In genomic region chr1:90821793-90822359, GRCh38 we compare ENCODE assay signal across 31 cellular contexts.
DNase-seq lines count a peak whose midpoint lies in the region; ATAC-seq, FAIRE-seq and TF ChIP-seq lines count a peak whose summit lies in the region.
"Had no signal": no experiment of that assay in that cellular context is flagged by ENCODE, and none has a peak within 500 bp of the region (broad histone marks: within the 10 kb centered on the region; RNA-seq: fewer than 3 reads in every experiment).

No MANE protein-coding gene starts in this region.

- no peaks in the 10 kb centered on the region for H3K27me3 ChIP-seq in HepG2 (ENCODE audit: control insufficient read depth in 1 of 2, insufficient read depth in 2 of 2, low read length in 2 of 2)
- H3K27me3 ChIP-seq in right lobe of liver = no peaks in the 10 kb centered on the region
- no peaks in the 10 kb centered on the region for H3K27me3 ChIP-seq in HAP-1 (ENCODE audit: low read depth)
- H3K27me3 ChIP-seq: BE2C, pancreas had no signal

- TF ChIP-seq EP300 in HepG2 (IDR thresholded peaks at IDR 0.05; ENCODE audit: low read depth in 2 of 2, low read length in 2 of 2) (no peak), HepG2 (CRISPR knock-in tag; IDR thresholded peaks at IDR 0.05; ENCODE audit: borderline replicate concordance) (no peak)

- no peaks in the 10 kb centered on the region for H3K27me3 Mint-ChIP-seq in MCF 10A (ENCODE audit: insufficient read depth, unreplicated experiment)
- H3K27me3 Mint-ChIP-seq in activated CD4-positive, alpha-beta T cell treated with anti-CD3 and anti-CD28 coated beads, Interleukin-2, amount 10 ng/mL, durations not matched to agents 24 days and 14 days = peaks cover 12% of the 10 kb centered on the region

- no peak overlapping the region for H3K27ac Mint-ChIP-seq in MCF 10A (ENCODE audit: low read depth, unreplicated experiment)
- H3K27ac Mint-ChIP-seq in activated CD4-positive, alpha-beta T cell treated with anti-CD3 and anti-CD28 coated beads, Interleukin-2, amount 10 ng/mL, durations not matched to agents 24 days and 14 days = no peak overlapping the region
- no peak overlapping the region for H3K27ac Mint-ChIP-seq in stimulated activated effector memory CD8-positive, alpha-beta T cell treated with anti-CD3 and anti-CD28 coated beads, Interleukin-12 subunit alpha, Interleukin-12 subunit beta, amount 100 ng/mL, for 72 hours
- H3K27ac Mint-ChIP-seq: activated CD4-positive, alpha-beta T cell treated with anti-CD3 and anti-CD28 coated beads for 36 hours; activated naive CD4-positive, alpha-beta T cell treated with anti-CD3 and anti-CD28 coated beads, Interleukin-2, amount 50 U/mL, for 24 hours; activated T-helper 1 cell treated with anti-CD3 and anti-CD28 coated beads, Interleukin-12 subunit alpha, Interleukin-12 subunit beta, Interleukin-2, Interleukin-4 antibody, amounts not matched to agents 30 ng/mL and 10 ng/mL and 1 ng/mL, durations not matched to agents 14 hours and 24 hours and 36 hours; mesothelial cell of epicardium; nephron had no signal

- H3K9me3 Mint-ChIP-seq in MCF 10A (ENCODE audit: unreplicated experiment) = no peaks in the 10 kb centered on the region
- no peaks in the 10 kb centered on the region for H3K9me3 Mint-ChIP-seq in activated CD4-positive, alpha-beta T cell treated with anti-CD3 and anti-CD28 coated beads, Interleukin-2, amount 10 ng/mL, durations not matched to agents 24 days and 14 days
- H3K9me3 Mint-ChIP-seq in stimulated activated effector memory CD8-positive, alpha-beta T cell treated with anti-CD3 and anti-CD28 coated beads, Interleukin-12 subunit alpha, Interleukin-12 subunit beta, amount 100 ng/mL, for 72 hours = no peaks in the 10 kb centered on the region
- H3K9me3 Mint-ChIP-seq: activated naive CD4-positive, alpha-beta T cell treated with anti-CD3 and anti-CD28 coated beads, Interleukin-2, amount 50 U/mL, for 24 hours; activated T-helper 1 cell treated with anti-CD3 and anti-CD28 coated beads, Interleukin-12 subunit alpha, Interleukin-12 subunit beta, Interleukin-2, Interleukin-4 antibody, amounts not matched to agents 30 ng/mL and 10 ng/mL and 1 ng/mL, durations not matched to agents 14 hours and 24 hours and 36 hours; mesothelial cell of epicardium; nephron had no signal

- no peak for DNase-seq in HepG2 (ENCODE audit: low spot score)
- DNase-seq in right lobe of liver = no peak
- peak; percentile 5 for DNase-seq in NCI-H69 (lab: John Stamatoyannopoulos, UW)
- DNase-seq in MCF 10A (ENCODE audit: unreplicated experiment) = peak; percentile 38
- no peak for DNase-seq in activated CD4-positive, alpha-beta T cell treated with anti-CD3 and anti-CD28 coated beads for 48 hours
- no peak for DNase-seq in HAP-1 (ENCODE audit: low spot score in 2 of 2)
- DNase-seq in activated CD4-positive, alpha-beta T cell treated with anti-CD3 and anti-CD28 coated beads, Interleukin-2, amount 10 ng/mL, durations not matched to agents 24 days and 14 days = no peak
- DNase-seq in stimulated activated effector memory CD8-positive, alpha-beta T cell treated with anti-CD3 and anti-CD28 coated beads, Interleukin-12 subunit alpha, Interleukin-12 subunit beta, amount 100 ng/mL, for 72 hours (ENCODE audit: low spot score in 2 of 2) = no peak
- DNase-seq: activated CD4-positive, alpha-beta T cell treated with anti-CD3 and anti-CD28 coated beads for 36 hours; anterior cingulate cortex; BE2C; Caco-2; dorsolateral prefrontal cortex; heart right ventricle; Kasumi-1; NCI-H1105 treated with DMSO at 0.1 percent for 48 hours; NCI-H2029 treated with DMSO at 0.1 percent for 48 hours; NCI-H510A; pancreas; right cardiac atrium; stomach; trophoblast cell had no signal

- 82% methylated on average over 5 of the region's 5 CpGs for WGBS in HepG2 (ENCODE audit: low lambda C conversion rate)
- 73% methylated on average over 2 of the region's 5 CpGs for WGBS in right lobe of liver (ENCODE audit: insufficient coverage, low coverage, low lambda C conversion rate, missing lambda C conversion rate)

- H3K36me3 ChIP-seq in HepG2 (replicated peaks in 1 of 2; ENCODE audit: control insufficient read depth in 1 of 2, insufficient read depth in 2 of 2, low read length in 2 of 2) (no peaks in the 10 kb centered on the region), right lobe of liver (no peaks in the 10 kb centered on the region), HAP-1 (replicated peaks) (no peaks in the 10 kb centered on the region)
- H3K36me3 ChIP-seq: BE2C, heart right ventricle, pancreas, stomach had no signal

- H3K79me2 ChIP-seq in HepG2 (ENCODE audit: insufficient read depth, low read length) = no peaks in the 10 kb centered on the region

- TF ChIP-seq CTCF in HepG2 (CRISPR knock-in tag; IDR thresholded peaks at IDR 0.05) (no peak), right lobe of liver (IDR thresholded peaks at IDR 0.05) (no peak), MCF 10A (IDR thresholded peaks at IDR 0.05; ENCODE audit: unreplicated experiment) (no peak)

- no peak overlapping the region for H3K4me2 ChIP-seq in HepG2 (ENCODE audit: low read depth, low read length)

- ATAC-seq in HepG2 = no peak
- no peak for ATAC-seq in right lobe of liver
- no peak for ATAC-seq in stimulated activated effector memory CD8-positive, alpha-beta T cell treated with anti-CD3 and anti-CD28 coated beads, Interleukin-12 subunit alpha, Interleukin-12 subunit beta, amount 100 ng/mL, for 72 hours
- ATAC-seq: activated CD4-positive, alpha-beta T cell treated with anti-CD3 and anti-CD28 coated beads for 36 hours; heart right ventricle; left lobe of liver; right cardiac atrium had no signal

- peaks cover 7% of the 10 kb centered on the region for H3K4me1 Mint-ChIP-seq in MCF 10A (ENCODE audit: insufficient read depth, unreplicated experiment)
- H3K4me1 Mint-ChIP-seq in activated CD4-positive, alpha-beta T cell treated with anti-CD3 and anti-CD28 coated beads, Interleukin-2, amount 10 ng/mL, durations not matched to agents 24 days and 14 days = no peaks in the 10 kb centered on the region
- H3K4me1 Mint-ChIP-seq in stimulated activated effector memory CD8-positive, alpha-beta T cell treated with anti-CD3 and anti-CD28 coated beads, Interleukin-12 subunit alpha, Interleukin-12 subunit beta, amount 100 ng/mL, for 72 hours = no peaks in the 10 kb centered on the region
- H3K4me1 Mint-ChIP-seq: activated CD4-positive, alpha-beta T cell treated with anti-CD3 and anti-CD28 coated beads for 36 hours; activated naive CD4-positive, alpha-beta T cell treated with anti-CD3 and anti-CD28 coated beads, Interleukin-2, amount 50 U/mL, for 24 hours; mesothelial cell of epicardium; nephron had no signal

- no peak for TF ChIP-seq RAD21 in HepG2 (CRISPR knock-in tag; IDR thresholded peaks at IDR 0.05)

- no peak overlapping the region for H3K4me3 ChIP-seq in HepG2 (replicated peaks in 1 of 3; ENCODE audit: insufficient read depth in 1 of 3, low read depth in 2 of 3, low read length in 3 of 3)
- H3K4me3 ChIP-seq in right lobe of liver = no peak overlapping the region
- H3K4me3 ChIP-seq in HAP-1 = no peak overlapping the region
- H3K4me3 ChIP-seq: dorsolateral prefrontal cortex, heart right ventricle, pancreas, stomach had no signal

- no peak overlapping the region for H3K9ac ChIP-seq in HepG2 (ENCODE audit: insufficient read depth, low read depth, low read length)

- H3K9me3 ChIP-seq in HepG2 (ENCODE audit: low read length) = no peaks in the 10 kb centered on the region
- H3K9me3 ChIP-seq in right lobe of liver = no peaks in the 10 kb centered on the region
- H3K9me3 ChIP-seq in HAP-1 = no peaks in the 10 kb centered on the region
- H3K9me3 ChIP-seq: BE2C, Caco-2, heart right ventricle, pancreas, stomach had no signal

- POLR2A ChIA-PET in HepG2 (lab: Yijun Ruan, JAX) = no interaction called here
- POLR2A ChIA-PET in MCF 10A (lab: Yijun Ruan, JAX) = no interaction called here

- CTCF ChIA-PET in HepG2 (lab: Yijun Ruan, JAX; ENCODE audit: low intra/inter-chr PET ratio, low total read pairs) = no interaction called here
- CTCF ChIA-PET in MCF 10A (lab: Yijun Ruan, JAX) = interaction anchor here (1.5 kb wide), 1 partner anchor 11 kb away, joined by 6 read pairs; no protein-coding TSS in a partner anchor

- no peaks in the 10 kb centered on the region for H4K20me1 ChIP-seq in HepG2 (ENCODE audit: insufficient read depth, low read length)

- H3K4me3 Mint-ChIP-seq in MCF 10A (ENCODE audit: unreplicated experiment) = no peak overlapping the region
- H3K4me3 Mint-ChIP-seq in activated CD4-positive, alpha-beta T cell treated with anti-CD3 and anti-CD28 coated beads, Interleukin-2, amount 10 ng/mL, durations not matched to agents 24 days and 14 days = no peak overlapping the region
- no peak overlapping the region for H3K4me3 Mint-ChIP-seq in stimulated activated effector memory CD8-positive, alpha-beta T cell treated with anti-CD3 and anti-CD28 coated beads, Interleukin-12 subunit alpha, Interleukin-12 subunit beta, amount 100 ng/mL, for 72 hours
- H3K4me3 Mint-ChIP-seq: activated CD4-positive, alpha-beta T cell treated with anti-CD3 and anti-CD28 coated beads for 36 hours; activated naive CD4-positive, alpha-beta T cell treated with anti-CD3 and anti-CD28 coated beads, Interleukin-2, amount 50 U/mL, for 24 hours; activated T-helper 1 cell treated with anti-CD3 and anti-CD28 coated beads, Interleukin-12 subunit alpha, Interleukin-12 subunit beta, Interleukin-2, Interleukin-4 antibody, amounts not matched to agents 30 ng/mL and 10 ng/mL and 1 ng/mL, durations not matched to agents 14 hours and 24 hours and 36 hours; mesothelial cell of epicardium; nephron had no signal

- intact Hi-C loops in HepG2 (cut with micrococcal nuclease; ENCODE audit: unreplicated experiment) (no loop called here), right lobe of liver (cut with DNase I) (no loop called here), MCF 10A (cut with micrococcal nuclease) (no loop called here)
- intact Hi-C loops in activated CD4-positive, alpha-beta T cell treated with anti-CD3 and anti-CD28 coated beads, Interleukin-2, amount 10 ng/mL, durations not matched to agents 24 days and 14 days (cut with micrococcal nuclease) = no loop called here

- no peaks in the 10 kb centered on the region for H3K36me3 Mint-ChIP-seq in MCF 10A (ENCODE audit: insufficient read depth, unreplicated experiment)
- no peaks in the 10 kb centered on the region for H3K36me3 Mint-ChIP-seq in activated CD4-positive, alpha-beta T cell treated with anti-CD3 and anti-CD28 coated beads, Interleukin-2, amount 10 ng/mL, durations not matched to agents 24 days and 14 days (ENCODE audit: low read depth)
- no peaks in the 10 kb centered on the region for H3K36me3 Mint-ChIP-seq in stimulated activated effector memory CD8-positive, alpha-beta T cell treated with anti-CD3 and anti-CD28 coated beads, Interleukin-12 subunit alpha, Interleukin-12 subunit beta, amount 100 ng/mL, for 72 hours
- H3K36me3 Mint-ChIP-seq: mesothelial cell of epicardium had no signal

- H3K27ac ChIP-seq in HepG2 (ENCODE audit: extremely low read length, insufficient read depth, low read length) (no peak overlapping the region), right lobe of liver (no peak overlapping the region)
- H3K27ac ChIP-seq: dorsolateral prefrontal cortex, heart right ventricle, pancreas, stomach had no signal

- TF ChIP-seq POLR2A in HepG2 (IDR thresholded peaks at IDR 0.05; ENCODE audit: insufficient read depth in 1 of 2, low read depth in 2 of 2, low read length in 2 of 2) (no peak), right lobe of liver (IDR thresholded peaks at IDR 0.05) (no peak)

- H3K4me1 ChIP-seq in HepG2 (ENCODE audit: insufficient read depth, low read length) = no peaks in the 10 kb centered on the region
- H3K4me1 ChIP-seq in right lobe of liver = no peaks in the 10 kb centered on the region
- no peaks in the 10 kb centered on the region for H3K4me1 ChIP-seq in HAP-1
- H3K4me1 ChIP-seq: BE2C, Caco-2, heart right ventricle, pancreas, stomach had no signal

- no peak for FAIRE-seq in HepG2 (lab: Jason Lieb, UNC)
- FAIRE-seq: A204.1, endothelial cell of umbilical vein, H54, pancreas, TTC549 had no signal

- in situ Hi-C loops in HepG2 (cut with HindIII; ENCODE audit: extremely low pct_ligation_motif_present, low pct_unique_long_range_greater_than_20kb) (no loop called here), HAP-1 (cut with MboI; ENCODE audit: low sequenced_read_pairs) (no loop called here)

- BruUV-seq in HepG2 (replicated peaks; lab: Mats Ljungman, UMichigan) = no TSS peak
- BruUV-seq in MCF 10A (replicated peaks; lab: Mats Ljungman, UMichigan) = no TSS peak

- H2AFZ ChIP-seq in HepG2 (ENCODE audit: low read length) = no peak overlapping the region

Comparison
In these comparisons a context has a peak if more than half of its experiments do, and no peak if none do; other contexts are left out.
1. DNase-seq: peak in NCI-H69 (single experiment) and MCF 10A (single experiment); none in HepG2 (single experiment), right lobe of liver (0 of 3), activated CD4-positive, alpha-beta T cell treated with anti-CD3 and anti-CD28 coated beads for 48 hours (single experiment), HAP-1 (0 of 2), activated CD4-positive, alpha-beta T cell treated with anti-CD3 and anti-CD28 coated beads, Interleukin-2, amount 10 ng/mL, durations not matched to agents 24 days and 14 days (single experiment) and stimulated activated effector memory CD8-positive, alpha-beta T cell treated with anti-CD3 and anti-CD28 coated beads, Interleukin-12 subunit alpha, Interleukin-12 subunit beta, amount 100 ng/mL, for 72 hours (0 of 2).